2 cellular contexts compared by ENCODE assay signal in genomic region chr15:65595960-65596359, GRCh38.
TF ChIP-seq lines count a peak whose summit lies in the region.

No MANE protein-coding gene starts in this region.

TF ChIP-seq in IMR-90, 13 proteins besides CTCF, POLR2A, EP300 and RAD21:
- TF ChIP-seq RFX5 (IDR thresholded peaks at IDR 0.05; ENCODE audit: low read depth, low read length) (no peak), BHLHE40 (IDR thresholded peaks at IDR 0.05; ENCODE audit: low read depth, low read length) (no peak), USF2 (IDR thresholded peaks at IDR 0.05; ENCODE audit: low read depth, low read length) (no peak), ELK1 (IDR thresholded peaks at IDR 0.05; ENCODE audit: borderline replicate concordance, low read depth, low read length) (no peak), CHD1 (IDR thresholded peaks at IDR 0.05; ENCODE audit: low read depth, low read length) (no peak), CEBPB (IDR thresholded peaks at IDR 0.05; ENCODE audit: low read depth, low read length) (no peak), SMC3 (IDR thresholded peaks at IDR 0.05; ENCODE audit: low read depth, low read length) (no peak), NFE2L2 (IDR thresholded peaks at IDR 0.05; ENCODE audit: low read depth, low read length) (no peak), RCOR1 (IDR thresholded peaks at IDR 0.05; ENCODE audit: insufficient replicate concordance, low read length) (no peak), FOS (IDR thresholded peaks at IDR 0.05; ENCODE audit: low read depth, low read length) (no peak), MAZ (IDR thresholded peaks at IDR 0.05; ENCODE audit: borderline replicate concordance, low read depth, low read length) (no peak), MAFK (IDR thresholded peaks at IDR 0.05; ENCODE audit: low read depth, low read length) (no peak), MXI1 (IDR thresholded peaks at IDR 0.05; ENCODE audit: borderline replicate concordance, low read depth, low read length) (no peak)

TF ChIP-seq in HepG2, 621 proteins besides CTCF, POLR2A, EP300 and RAD21 (continues in another document):
- TF ChIP-seq DRAP1 (CRISPR knock-in tag; IDR thresholded peaks at IDR 0.05) = 0 out of 2 replicates have a peak, but pooled peaks have one; percentile 22
- TF ChIP-seq ZNF574 (CRISPR knock-in tag; IDR thresholded peaks at IDR 0.05) = no peak
- no peak for TF ChIP-seq IKZF1 (IDR thresholded peaks at IDR 0.05)
- no peak for TF ChIP-seq HHEX (CRISPR knock-in tag; IDR thresholded peaks at IDR 0.05)
- TF ChIP-seq TARDBP (CRISPR knock-in tag; IDR thresholded peaks at IDR 0.05) = no peak
- peak; percentile 20; the same call in 1 of the 2 replicates for TF ChIP-seq KDM5A (IDR thresholded peaks at IDR 0.05; ENCODE audit: borderline replicate concordance, low read length)
- TF ChIP-seq KAT8 (CRISPR knock-in tag; IDR thresholded peaks at IDR 0.05) = 0 out of 2 replicates have a peak, but pooled peaks have one; percentile 22
- no peak for TF ChIP-seq GZF1 (CRISPR knock-in tag; IDR thresholded peaks at IDR 0.05)
- TF ChIP-seq CREBL2 (CRISPR knock-in tag; IDR thresholded peaks at IDR 0.05; ENCODE audit: borderline replicate concordance) = no peak
- no peak for TF ChIP-seq ZNF607 (CRISPR knock-in tag; IDR thresholded peaks at IDR 0.05; ENCODE audit: borderline replicate concordance)
- no peak for TF ChIP-seq GRHL1 (CRISPR knock-in tag; conservative IDR thresholded peaks at IDR 0.05)
- 0 out of 2 replicates have a peak, but pooled peaks have one; percentile 17 for TF ChIP-seq HMG20A (CRISPR knock-in tag; IDR thresholded peaks at IDR 0.05; ENCODE audit: borderline replicate concordance)
- no peak for TF ChIP-seq MTF1 (CRISPR knock-in tag; IDR thresholded peaks at IDR 0.05)
- 0 out of 2 replicates have a peak, but pooled peaks have one; percentile 40 for TF ChIP-seq GATAD2A (CRISPR knock-in tag; IDR thresholded peaks at IDR 0.05)
- TF ChIP-seq SMC3 (IDR thresholded peaks at IDR 0.05; ENCODE audit: low read length) = peak; percentile 59
- TF ChIP-seq HNRNPLL (IDR thresholded peaks at IDR 0.05; ENCODE audit: low read depth, low read length, poor library complexity, severe bottlenecking) = no peak
- TF ChIP-seq ZNF180 (CRISPR knock-in tag; IDR thresholded peaks at IDR 0.05; ENCODE audit: borderline replicate concordance, low read depth) = no peak
- no peak for TF ChIP-seq ZNF501 (CRISPR knock-in tag; IDR thresholded peaks at IDR 0.05)
- peak; percentile 81 for TF ChIP-seq STAG1 (CRISPR knock-in tag; IDR thresholded peaks at IDR 0.05)
- no peak for TF ChIP-seq PHF8 (CRISPR knock-in tag; IDR thresholded peaks at IDR 0.05)
- TF ChIP-seq ZNF766 (CRISPR knock-in tag; IDR thresholded peaks at IDR 0.05; ENCODE audit: borderline replicate concordance) = no peak
- TF ChIP-seq SOX13 (IDR thresholded peaks at IDR 0.05) = no peak
- TF ChIP-seq SOX13 (CRISPR knock-in tag; conservative IDR thresholded peaks at IDR 0.05 in 1 of 2, IDR thresholded peaks at IDR 0.05 in 1 of 2) = peak in 1 of 2 experiments; percentile 79; a peak in 2 of 4 replicates
- TF ChIP-seq PAXIP1 (CRISPR knock-in tag; conservative IDR thresholded peaks at IDR 0.05) = no peak
- no peak for TF ChIP-seq ZFYVE20 (CRISPR knock-in tag; IDR thresholded peaks at IDR 0.05; ENCODE audit: borderline replicate concordance, low read depth)
- no peak for TF ChIP-seq NFE2 (CRISPR knock-in tag; IDR thresholded peaks at IDR 0.05)
- TF ChIP-seq SOX6 (IDR thresholded peaks at IDR 0.05) = no peak
- peak; percentile 40; the same call in 1 of the 2 replicates for TF ChIP-seq SOX6 (CRISPR knock-in tag; IDR thresholded peaks at IDR 0.05)
- peak; percentile 74; the same call in 1 of the 2 replicates for TF ChIP-seq SOX5 (CRISPR knock-in tag; IDR thresholded peaks at IDR 0.05; ENCODE audit: borderline replicate concordance)
- TF ChIP-seq ZNF878 (CRISPR knock-in tag; IDR thresholded peaks at IDR 0.05) = no peak
- no peak for TF ChIP-seq ZBTB49 (CRISPR knock-in tag; IDR thresholded peaks at IDR 0.05; ENCODE audit: borderline replicate concordance)
- TF ChIP-seq NR2F6 (IDR thresholded peaks at IDR 0.05) = peak; percentile 35
- 0 out of 2 replicates have a peak, but pooled peaks have one; percentile 35 for TF ChIP-seq NR2F6 (CRISPR knock-in tag; IDR thresholded peaks at IDR 0.05)
- no peak for TF ChIP-seq ZNF362 (CRISPR knock-in tag; IDR thresholded peaks at IDR 0.05; ENCODE audit: borderline replicate concordance)
- no peak for TF ChIP-seq PITX1 (CRISPR knock-in tag; IDR thresholded peaks at IDR 0.05)
- no peak for TF ChIP-seq ZFX (CRISPR knock-in tag; IDR thresholded peaks at IDR 0.05; ENCODE audit: low read depth)
- TF ChIP-seq AKNA (CRISPR knock-in tag; IDR thresholded peaks at IDR 0.05; ENCODE audit: borderline replicate concordance) = no peak
